ENCODE assay signal across 9 cellular contexts in genomic region chr7:29106128-29106988, GRCh38. TPM values are rescaled to one million over a fixed set of nuclear protein-coding genes. Genes with fewer than 3 reads are reported as not detected.
DNase-seq lines count a peak whose midpoint lies in the region; ATAC-seq and TF ChIP-seq lines count a peak whose summit lies in the region.
"Had no signal": no experiment of that assay in that cellular context is flagged by ENCODE, and none has a peak within 500 bp of the region (broad histone marks: within the 10 kb centered on the region; RNA-seq: fewer than 3 reads in every experiment).

No MANE protein-coding gene starts in this region.

- no peaks in the 10 kb centered on the region for H3K27me3 ChIP-seq in psoas muscle (ENCODE audit: insufficient read depth in 3 of 3, low read length in 2 of 3)

- no peak overlapping the region for H3K4me3 ChIP-seq in psoas muscle

- H3K4me1 ChIP-seq in psoas muscle = no peaks in the 10 kb centered on the region

- peak; percentile 89 for TF ChIP-seq CTCF in psoas muscle (IDR thresholded peaks at IDR 0.05)

- no peak overlapping the region for H3K4me3 Mint-ChIP-seq in activated CD8-positive, alpha-beta memory T cell treated with anti-CD3 and anti-CD28 coated beads, Interleukin-2, amount 10 ng/mL, durations not matched to agents 7 days and 5 days
- H3K4me3 Mint-ChIP-seq in activated T-helper 17 cell treated with anti-CD3 and anti-CD28 coated beads, Interleukin-2, amount 50 U/mL, for 72 hours = no peak overlapping the region
- H3K4me3 Mint-ChIP-seq: stimulated activated naive CD8-positive, alpha-beta T cell treated with anti-CD3 and anti-CD28 coated beads, Interleukin-15, Interleukin-2, amounts not matched to agents 100 ng/mL and 50 ng/mL, for 24 hours had no signal

- H3K27ac ChIP-seq in psoas muscle = no peak overlapping the region

- H3K9me3 Mint-ChIP-seq in activated CD8-positive, alpha-beta memory T cell treated with anti-CD3 and anti-CD28 coated beads, Interleukin-2, amount 10 ng/mL, durations not matched to agents 7 days and 5 days (ENCODE audit: low read depth) = no peaks in the 10 kb centered on the region
- H3K9me3 Mint-ChIP-seq in activated T-helper 17 cell treated with anti-CD3 and anti-CD28 coated beads, Interleukin-2, amount 50 U/mL, for 72 hours = no peaks in the 10 kb centered on the region
- H3K9me3 Mint-ChIP-seq: stimulated activated naive CD8-positive, alpha-beta T cell treated with anti-CD3 and anti-CD28 coated beads, Interleukin-15, Interleukin-2, amounts not matched to agents 100 ng/mL and 50 ng/mL, for 24 hours had no signal

- CTCF ChIA-PET in activated CD8-positive, alpha-beta memory T cell treated with anti-CD3 and anti-CD28 coated beads, Interleukin-2, amount 10 ng/mL, durations not matched to agents 7 days and 5 days (lab: Charles Lee) = interaction anchor here (0.7 to 14.2 kb wide), 26 partner anchors 10 to 309 kb away, joined by 3 to 289 read pairs (median 4); partner anchors contain the start of gene TRIL

- intact Hi-C loops in left cardiac atrium (cut with DNase I) (loop anchor here (1.0 to 10.0 kb wide), 4 partner anchors 152 to 301 kb away; partner anchors contain the start of gene TRIL (in 2 of the 2)), psoas muscle (cut with DNase I) (loop anchor here (2.0 to 10.0 kb wide), 4 partner anchors 152 to 302 kb away; partner anchors contain the start of gene TRIL (in 1 of the 2))

- no peak overlapping the region for H3K27ac Mint-ChIP-seq in activated CD8-positive, alpha-beta memory T cell treated with anti-CD3 and anti-CD28 coated beads, Interleukin-2, amount 10 ng/mL, durations not matched to agents 7 days and 5 days
- H3K27ac Mint-ChIP-seq in activated T-helper 17 cell treated with anti-CD3 and anti-CD28 coated beads, Interleukin-2, amount 50 U/mL, for 72 hours = no peak overlapping the region
- H3K27ac Mint-ChIP-seq: stimulated activated naive CD8-positive, alpha-beta T cell treated with anti-CD3 and anti-CD28 coated beads, Interleukin-15, Interleukin-2, amounts not matched to agents 100 ng/mL and 50 ng/mL, for 24 hours had no signal

- H3K27me3 Mint-ChIP-seq in activated CD8-positive, alpha-beta memory T cell treated with anti-CD3 and anti-CD28 coated beads, Interleukin-2, amount 10 ng/mL, durations not matched to agents 7 days and 5 days = peaks cover 20% of the 10 kb centered on the region
- peaks cover 14% of the 10 kb centered on the region for H3K27me3 Mint-ChIP-seq in activated T-helper 17 cell treated with anti-CD3 and anti-CD28 coated beads, Interleukin-2, amount 50 U/mL, for 72 hours
- H3K27me3 Mint-ChIP-seq: stimulated activated naive CD8-positive, alpha-beta T cell treated with anti-CD3 and anti-CD28 coated beads, Interleukin-15, Interleukin-2, amounts not matched to agents 100 ng/mL and 50 ng/mL, for 24 hours had no signal

- no peaks in the 10 kb centered on the region for H3K9me3 ChIP-seq in psoas muscle

- no peaks in the 10 kb centered on the region for H3K36me3 Mint-ChIP-seq in activated CD8-positive, alpha-beta memory T cell treated with anti-CD3 and anti-CD28 coated beads, Interleukin-2, amount 10 ng/mL, durations not matched to agents 7 days and 5 days
- H3K36me3 Mint-ChIP-seq in activated T-helper 17 cell treated with anti-CD3 and anti-CD28 coated beads, Interleukin-2, amount 50 U/mL, for 72 hours (ENCODE audit: low read depth) = no peaks in the 10 kb centered on the region

- 53 to 61% (median 55%) methylated on average over 6 of the region's 6 CpGs for WGBS in psoas muscle, 3 donors

- ATAC-seq in activated CD8-positive, alpha-beta memory T cell treated with anti-CD3 and anti-CD28 coated beads, Interleukin-2, amount 10 ng/mL, durations not matched to agents 7 days and 5 days = peak; percentile 69
- peak; percentile 63 for ATAC-seq in HG02938 (IDR thresholded peaks at IDR 0.05; ENCODE audit: unreplicated experiment)
- ATAC-seq in activated T-helper 17 cell treated with anti-CD3 and anti-CD28 coated beads, Interleukin-2, amount 50 U/mL, for 72 hours (replicated peaks) = peak; percentile 49
- peak; percentile 66 to 72 for ATAC-seq in left cardiac atrium
- peak; percentile 80 to 88 (median 84) for ATAC-seq in psoas muscle
- no peak for ATAC-seq in HG02763 (IDR thresholded peaks at IDR 0.05; ENCODE audit: unreplicated experiment)

- H3K36me3 ChIP-seq in psoas muscle (ENCODE audit: insufficient read depth in 1 of 2, low read depth in 1 of 2) = no peaks in the 10 kb centered on the region

- H3K4me1 Mint-ChIP-seq in activated CD8-positive, alpha-beta memory T cell treated with anti-CD3 and anti-CD28 coated beads, Interleukin-2, amount 10 ng/mL, durations not matched to agents 7 days and 5 days = no peaks in the 10 kb centered on the region
- no peaks in the 10 kb centered on the region for H3K4me1 Mint-ChIP-seq in activated T-helper 17 cell treated with anti-CD3 and anti-CD28 coated beads, Interleukin-2, amount 50 U/mL, for 72 hours

- DNase-seq in activated CD8-positive, alpha-beta memory T cell treated with anti-CD3 and anti-CD28 coated beads, Interleukin-2, amount 10 ng/mL, durations not matched to agents 7 days and 5 days = no peak
- no peak for DNase-seq in activated CD8-positive, alpha-beta memory T cell treated with anti-CD3 and anti-CD28 coated beads, Interleukin-2, amount 50 U/mL, for 48 hours
- peak; percentile 76 for DNase-seq in NCI-H345 (lab: John Stamatoyannopoulos, UW)
- DNase-seq in left cardiac atrium = no peak
- DNase-seq in psoas muscle = peak in 1 of 2 donors; percentile 21

RNA-seq across cellular contexts. Expression of gene CPVL, which starts 40.0 kb away (rescaled TPM):
- 1 to 10 TPM in 1 of 2 experiments, under 1 TPM in 1; 0.33 to 1.8 TPM for total RNA-seq in activated CD8-positive, alpha-beta memory T cell treated with anti-CD3 and anti-CD28 coated beads, Interleukin-2, amount 10 ng/mL, durations not matched to agents 7 days and 5 days
- under 1 TPM in 1 of 2 donors, not detected in 1; 0.63 TPM for total RNA-seq in activated T-helper 17 cell treated with anti-CD3 and anti-CD28 coated beads, Interleukin-2, amount 50 U/mL, for 72 hours
- 10 to 100 TPM; 12.8 to 15.3 TPM for total RNA-seq in left cardiac atrium
- total RNA-seq in psoas muscle = 10 to 100 TPM in 2 of 4 donors, 1 to 10 TPM in 2; 6.1 to 49.6 (median 16.8) TPM
- 1 to 10 TPM; 1.6 to 5.5 (median 2.8) TPM for polyA plus RNA-seq in psoas muscle
